Comparison of ENCODE assay signal across 15 cellular contexts in the genomic region with DNA sequence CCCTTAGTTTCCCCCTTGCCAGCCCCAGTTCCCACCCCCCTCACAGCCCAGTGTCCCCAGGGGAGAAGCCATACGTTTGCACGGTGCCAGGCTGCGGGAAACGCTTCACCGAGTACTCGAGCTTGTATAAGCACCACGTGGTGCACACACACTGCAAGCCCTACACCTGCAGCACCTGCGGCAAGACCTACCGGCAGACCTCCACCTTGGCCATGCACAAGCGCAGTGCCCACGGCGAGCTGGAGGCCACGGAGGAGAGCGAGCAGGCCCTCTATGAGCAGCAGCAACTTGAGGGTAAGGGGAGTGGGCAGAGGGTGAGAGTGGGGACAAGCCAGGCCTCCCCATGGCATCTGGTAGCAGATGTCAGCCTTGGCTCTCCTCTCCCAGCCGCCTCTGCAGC. TPM values are rescaled to one million over a fixed set of nuclear protein-coding genes. Genes with fewer than 3 reads are reported as not detected.
DNase-seq lines count a peak whose midpoint lies in the region; ATAC-seq and TF ChIP-seq lines count a peak whose summit lies in the region.
"Had no signal": no experiment of that assay in that cellular context is flagged by ENCODE, and none has a peak within 500 bp of the region (broad histone marks: within the 10 kb centered on the region; RNA-seq: fewer than 3 reads in every experiment).

No MANE protein-coding gene starts in this region.

- H3K27ac ChIP-seq in BLaER1, result peak overlapping the region; percentile 45
- H3K27ac ChIP-seq: RWPE1 had no signal

- 0 out of 2 replicates have a peak overlapping the region, but pooled peaks have one; percentile 25 for H3K9ac ChIP-seq in BLaER1

- H4K20me1 ChIP-seq in BLaER1, result peaks cover 7% of the 10 kb centered on the region

- H3K36me3 ChIP-seq in BLaER1 (peaks cover 64% of the 10 kb centered on the region), mucosa of descending colon (ENCODE audit: low read depth) (no peaks in the 10 kb centered on the region)

- ATAC-seq in mucosa of descending colon, result no peak
- no peak for ATAC-seq in GM21717 (IDR thresholded peaks at IDR 0.05; ENCODE audit: unreplicated experiment)
- ATAC-seq: HCT116 had no signal

- H3K4me1 ChIP-seq in BLaER1, result peaks cover 66% of the 10 kb centered on the region
- peaks cover 3% of the 10 kb centered on the region for H3K4me1 ChIP-seq in mucosa of descending colon (ENCODE audit: low read depth)

- intact Hi-C loops in mucosa of descending colon (cut with DNase I, micrococcal nuclease), result no loop called here

- TF ChIP-seq CTCF in mucosa of descending colon (IDR thresholded peaks at IDR 0.05), result no peak

- H3K4me2 ChIP-seq in BLaER1, result peak overlapping the region; percentile 79

- no peaks in the 10 kb centered on the region for H3K9me3 ChIP-seq in BLaER1
- H3K9me3 ChIP-seq in mucosa of descending colon, result no peaks in the 10 kb centered on the region

- no peaks in the 10 kb centered on the region for H3K27me3 ChIP-seq in BLaER1

- peak; percentile 52 for DNase-seq in DMS79 (lab: John Stamatoyannopoulos, UW)
- DNase-seq in NCI-H510A (lab: John Stamatoyannopoulos, UW), result peak; percentile 63
- DNase-seq in mesenteric fat pad (ENCODE audit: low spot score), result peak; percentile 72
- no peak for DNase-seq in mucosa of descending colon
- no peak for DNase-seq in activated naive CD4-positive, alpha-beta T cell (lab: John Stamatoyannopoulos, UW)
- DNase-seq: C1 segment of cervical spinal cord; DMS53; IMR-90; NCI-H2081; NCI-H524; NK-92 treated with Interleukin-12 subunit alpha and Interleukin-12 subunit beta, amount 100 ng/mL, for 24 hours had no signal

- no peak overlapping the region for H3K4me3 ChIP-seq in BLaER1
- H3K4me3 ChIP-seq in mucosa of descending colon, result no peak overlapping the region

RNA-seq across cellular contexts. Expression of a gene that starts 5.1 kb away (rescaled TPM):
- 7.8 TPM for total RNA-seq in mesenteric fat pad
- 10 to 100 TPM in 2 of 3 donors, 1 to 10 TPM in 1; 7.4 to 15.1 (median 13.7) TPM for total RNA-seq in mucosa of descending colon

RNA-seq across cellular contexts. Expression of a gene that starts 33.0 kb away (rescaled TPM):
- total RNA-seq in mesenteric fat pad (24.5 TPM), mucosa of descending colon (10 to 100 TPM; 33.2 to 42.6 (median 36.2) TPM)

RNA-seq across cellular contexts. Expression of a gene that starts 49.9 kb away (rescaled TPM):
- total RNA-seq in mesenteric fat pad (17.5 TPM), mucosa of descending colon (10 to 100 TPM; 44.4 to 66.7 (median 65.6) TPM)

Comparison
In these comparisons a context has a peak if more than half of its experiments do, and no peak if none do; other contexts are left out.
1. DNase-seq: peak in DMS79 (single experiment), NCI-H510A (single experiment) and mesenteric fat pad (single experiment); none in mucosa of descending colon (0 of 3) and activated naive CD4-positive, alpha-beta T cell (0 of 4).